ENCODE assay signal across 15 cellular contexts in the genomic region with DNA sequence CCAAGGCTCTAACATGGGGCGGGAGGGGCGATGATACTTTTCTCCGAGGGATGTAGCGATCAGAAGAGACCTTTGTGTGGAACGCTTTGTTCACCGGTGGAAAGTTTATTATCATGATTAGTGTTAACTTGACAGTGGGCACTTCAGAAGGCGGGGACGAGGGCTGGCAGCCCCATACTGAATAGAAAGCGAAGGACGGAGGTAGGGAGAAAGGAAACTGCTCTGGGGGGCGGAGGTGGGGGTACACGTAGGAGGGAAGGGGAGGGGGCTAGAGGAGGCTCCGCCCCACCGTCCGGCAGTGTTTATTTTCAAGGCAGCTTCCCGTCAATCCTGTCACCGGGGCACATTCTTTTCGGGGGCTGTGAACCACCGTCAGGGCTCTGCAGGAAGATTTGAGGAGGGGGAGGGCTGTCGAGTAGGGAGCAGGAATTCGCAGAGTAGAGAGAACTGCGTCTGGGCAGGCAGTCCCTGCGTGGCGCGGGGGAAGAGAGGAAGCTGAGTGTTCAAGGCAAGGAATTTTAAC. TPM values are rescaled to one million over a fixed set of nuclear protein-coding genes. Genes with fewer than 3 reads are reported as not detected.
DNase-seq lines count a peak whose midpoint lies in the region; ATAC-seq and TF ChIP-seq lines count a peak whose summit lies in the region.
"Had no signal": no experiment of that assay in that cellular context is flagged by ENCODE, and none has a peak within 500 bp of the region (broad histone marks: within the 10 kb centered on the region; RNA-seq: fewer than 3 reads in every experiment).

No MANE protein-coding gene starts in this region.

- H3K27me3 ChIP-seq in body of pancreas: peaks cover 4 to 56% of the 10 kb centered on the region in 2 donors
- no peaks in the 10 kb centered on the region for H3K27me3 ChIP-seq in aorta (ENCODE audit: control insufficient read depth in 1 of 2, insufficient read depth in 2 of 2, low read length in 1 of 2)

- intact Hi-C loops in body of pancreas (cut with DNase I): no loop called here
- intact Hi-C loops in aorta (cut with DNase I): no loop called here

- H3K4me3 ChIP-seq in body of pancreas: no peak overlapping the region
- H3K4me3 ChIP-seq in aorta (ENCODE audit: low read length in 2 of 2): no peak overlapping the region
- H3K4me3 ChIP-seq: GM12878, K562 had no signal

- no peaks in the 10 kb centered on the region for H3K36me3 Mint-ChIP-seq in stimulated activated naive CD8-positive, alpha-beta T cell treated with anti-CD3 and anti-CD28 coated beads, Interleukin-15, Interleukin-2, amounts not matched to agents 100 ng/mL and 50 ng/mL, for 24 hours (ENCODE audit: low read depth)
- no peaks in the 10 kb centered on the region for H3K36me3 Mint-ChIP-seq in mesothelial cell of epicardium

- no peaks in the 10 kb centered on the region for H3K36me3 ChIP-seq in body of pancreas (replicated peaks in 1 of 2; ENCODE audit: insufficient read depth in 1 of 2, low read depth in 2 of 2)
- no peaks in the 10 kb centered on the region for H3K36me3 ChIP-seq in aorta (ENCODE audit: control insufficient read depth in 1 of 2, insufficient read depth in 2 of 2, low read length in 1 of 2)
- H3K36me3 ChIP-seq: brain microvascular endothelial cell had no signal

- H3K4me3 Mint-ChIP-seq in stimulated activated naive CD8-positive, alpha-beta T cell treated with anti-CD3 and anti-CD28 coated beads, Interleukin-15, Interleukin-2, amounts not matched to agents 100 ng/mL and 50 ng/mL, for 24 hours: peak overlapping the region; percentile 62
- H3K4me3 Mint-ChIP-seq in mesothelial cell of epicardium: peak overlapping the region; percentile 53

- no peaks in the 10 kb centered on the region for H3K9me3 ChIP-seq in body of pancreas
- H3K9me3 ChIP-seq in aorta (ENCODE audit: control insufficient read depth, low read length): peaks cover 1% of the 10 kb centered on the region

- no peak overlapping the region for H3K27ac Mint-ChIP-seq in stimulated activated naive CD8-positive, alpha-beta T cell treated with anti-CD3 and anti-CD28 coated beads, Interleukin-15, Interleukin-2, amounts not matched to agents 100 ng/mL and 50 ng/mL, for 24 hours
- no peak overlapping the region for H3K27ac Mint-ChIP-seq in mesothelial cell of epicardium

- no peak for ATAC-seq in stimulated activated naive CD8-positive, alpha-beta T cell treated with anti-CD3 and anti-CD28 coated beads, Interleukin-15, Interleukin-2, amounts not matched to agents 100 U/mL and 50 U/mL, for 24 hours
- ATAC-seq in body of pancreas (peak; percentile 49), HG03439 (IDR thresholded peaks at IDR 0.05; ENCODE audit: unreplicated experiment) (no peak), aorta (ENCODE audit: low FRiP score) (no peak), HG02884 (IDR thresholded peaks at IDR 0.05; ENCODE audit: unreplicated experiment) (no peak)
- ATAC-seq: GM12878, K562 had no signal

- TF ChIP-seq CTCF in body of pancreas (IDR thresholded peaks at IDR 0.05) (no peak), mesothelial cell of epicardium (IDR thresholded peaks at IDR 0.05; ENCODE audit: unreplicated experiment) (no peak)

- H3K4me1 Mint-ChIP-seq in stimulated activated naive CD8-positive, alpha-beta T cell treated with anti-CD3 and anti-CD28 coated beads, Interleukin-15, Interleukin-2, amounts not matched to agents 100 ng/mL and 50 ng/mL, for 24 hours (ENCODE audit: low read depth): peaks cover 8% of the 10 kb centered on the region
- peaks cover 21% of the 10 kb centered on the region for H3K4me1 Mint-ChIP-seq in mesothelial cell of epicardium

- peaks cover 35% of the 10 kb centered on the region for H3K4me1 ChIP-seq in body of pancreas
- H3K4me1 ChIP-seq in aorta (ENCODE audit: control insufficient read depth in 1 of 2, insufficient read depth in 2 of 2, low read length in 2 of 2): no peaks in the 10 kb centered on the region

- H3K27me3 Mint-ChIP-seq in stimulated activated naive CD8-positive, alpha-beta T cell treated with anti-CD3 and anti-CD28 coated beads, Interleukin-15, Interleukin-2, amounts not matched to agents 100 ng/mL and 50 ng/mL, for 24 hours: peaks cover 74% of the 10 kb centered on the region
- H3K27me3 Mint-ChIP-seq in mesothelial cell of epicardium (ENCODE audit: low read depth): peaks cover 99% of the 10 kb centered on the region

- no peak for DNase-seq in stimulated activated naive CD8-positive, alpha-beta T cell treated with anti-CD3 and anti-CD28 coated beads, Interleukin-15, Interleukin-2, amounts not matched to agents 100 U/mL and 50 U/mL, for 24 hours
- DNase-seq in body of pancreas (no peak), mesothelial cell of epicardium (ENCODE audit: low spot score in 2 of 2, unreplicated experiment in 2 of 2) (no peak), occipital lobe (lab: John Stamatoyannopoulos, UW) (no peak), aorta (no peak)
- DNase-seq: activated CD4-positive, CD25-positive, alpha-beta regulatory T cell treated with anti-CD3 and anti-CD28 coated beads, Interleukin-2, amount 50 U/mL, for 72 hours; brain microvascular endothelial cell; NCI-H2107 had no signal

- WGBS in body of pancreas, 2 donors: 3 to 5% methylated on average over 25 of the region's 25 CpGs
- WGBS in aorta, 2 donors: 2 to 3% methylated on average over 25 of the region's 25 CpGs

- H3K27ac ChIP-seq in body of pancreas (peak overlapping the region in 2 of 4 donors; percentile 1 to 23), aorta (ENCODE audit: low read depth in 1 of 2, low read length in 2 of 2) (no peak overlapping the region)
- H3K27ac ChIP-seq: brain microvascular endothelial cell had no signal

- H3K9me3 Mint-ChIP-seq in stimulated activated naive CD8-positive, alpha-beta T cell treated with anti-CD3 and anti-CD28 coated beads, Interleukin-15, Interleukin-2, amounts not matched to agents 100 ng/mL and 50 ng/mL, for 24 hours: no peaks in the 10 kb centered on the region
- no peaks in the 10 kb centered on the region for H3K9me3 Mint-ChIP-seq in mesothelial cell of epicardium

- peak in 1 of 3 donors; percentile 20 for TF ChIP-seq POLR2A in body of pancreas (IDR thresholded peaks at IDR 0.05)

RNA-seq across cellular contexts. Expression of gene NKX2-3, which starts 9.4 kb away (rescaled TPM):
- total RNA-seq in body of pancreas (1 to 10 TPM in 1 of 2 donors, not detected in 1; 2.9 TPM), mesothelial cell of epicardium (not detected in 3 replicates), occipital lobe (not detected), aorta (under 1 TPM in 1 of 2 donors, not detected in 1; 0.60 TPM)
- under 1 TPM; 0.05 to 0.50 TPM for polyA plus RNA-seq in aorta
- total RNA-seq: GM12878, K562, mononuclear cell, subcutaneous adipose tissue had no signal
- polyA plus RNA-seq: GM12878, K562 had no signal
